2 cellular contexts compared by ENCODE assay signal in genomic region chr3:166917437-166917836, GRCh38.
TF ChIP-seq lines count a peak whose summit lies in the region.

No MANE protein-coding gene starts in this region.

TF ChIP-seq in GM23338, 12 proteins besides CTCF, POLR2A, EP300 and RAD21 (continued from another document):
- no peak for TF ChIP-seq ZNF462 (CRISPR knock-in tag; IDR thresholded peaks at IDR 0.05)
- TF ChIP-seq EZH2phosphoT487 (IDR thresholded peaks at IDR 0.05; ENCODE audit: unreplicated experiment) = no peak
- no peak for TF ChIP-seq NANOG (IDR thresholded peaks at IDR 0.05; ENCODE audit: borderline replicate concordance)
- no peak for TF ChIP-seq ETS1 (IDR thresholded peaks at IDR 0.05)
- no peak for TF ChIP-seq REST (IDR thresholded peaks at IDR 0.05; ENCODE audit: unreplicated experiment)
- TF ChIP-seq JUNB (IDR thresholded peaks at IDR 0.05; ENCODE audit: unreplicated experiment) = no peak

TF ChIP-seq in WTC11, 78 proteins besides CTCF, POLR2A, EP300 and RAD21 (continued from another document):
- TF ChIP-seq ZBTB43 (CRISPR knock-in tag; IDR thresholded peaks at IDR 0.05) (no peak), IRF1 (CRISPR knock-in tag; IDR thresholded peaks at IDR 0.05) (no peak)
